In the genomic region with DNA sequence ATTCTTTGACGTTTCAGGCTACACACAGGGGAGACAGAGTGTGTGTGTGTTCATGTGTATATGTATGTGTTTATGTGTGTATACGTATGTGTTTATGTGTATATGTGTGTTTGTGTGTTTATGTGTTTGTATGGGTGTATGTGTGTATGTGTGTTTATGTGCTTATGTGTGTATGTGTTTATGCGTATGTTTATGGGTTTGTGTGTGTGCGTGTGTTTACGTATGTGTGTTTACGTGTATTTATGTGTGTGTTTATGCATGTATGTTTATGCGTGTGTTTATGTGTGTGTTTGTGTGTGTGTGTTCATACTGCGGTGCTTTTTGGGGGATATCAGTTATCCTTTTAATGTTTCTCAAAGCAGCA, we compare ENCODE assay signal across 21 cellular contexts. TPM values are rescaled to one million over a fixed set of nuclear protein-coding genes. Genes with fewer than 3 reads are reported as not detected.
"Had no signal": no experiment of that assay in that cellular context is flagged by ENCODE, and none has a peak within 500 bp of the region (broad histone marks: within the 10 kb centered on the region; RNA-seq: fewer than 3 reads in every experiment).

No MANE protein-coding gene starts in this region.

- H3K27ac ChIP-seq: colonic mucosa, heart left ventricle, ovary, transverse colon had no signal

- DNase-seq: activated CD4-positive, alpha-beta T cell treated with anti-CD3 and anti-CD28 coated beads for 1 hour; activated CD4-positive, alpha-beta T cell treated with anti-CD3 and anti-CD28 coated beads, Interleukin-2, amount 50 U/mL, for 1 hour; activated CD8-positive, alpha-beta T cell treated with anti-CD3 and anti-CD28 coated beads, Interleukin-2, amount 10 ng/mL, durations not matched to agents 7 days and 5 days; activated gamma-delta T cell treated with Interleukin-2 at 50 U/mL for 16 hours; activated T-cell treated with anti-CD3 and anti-CD28 coated beads, Interleukin-2, amount 50 U/mL, for 1 hour; anterior cingulate cortex; colonic mucosa; left cardiac atrium; midbrain; natural killer cell; sigmoid colon; stimulated activated CD4-positive, alpha-beta T cell treated with anti-CD3 and anti-CD28 coated beads, Interleukin-15, amount 100 ng/mL, for 24 hours had no signal

- H3K4me2 ChIP-seq: smooth muscle cell had no signal

- FAIRE-seq: islet of Langerhans, urothelium cell line had no signal

- H3K4me3 ChIP-seq: colonic mucosa, heart left ventricle, ovary, sigmoid colon, smooth muscle cell, transverse colon had no signal

- H3K9me3 ChIP-seq: colonic mucosa, heart left ventricle, ovary, sigmoid colon, transverse colon had no signal

- H3K36me3 ChIP-seq: colonic mucosa, heart left ventricle, ovary, sigmoid colon, transverse colon had no signal

- H3K4me1 ChIP-seq: colonic mucosa had no signal

- H3K27me3 ChIP-seq: colonic mucosa, ovary had no signal

RNA-seq across cellular contexts. Expression of a gene that starts 39.2 kb away (rescaled TPM):
- total RNA-seq: activated CD8-positive, alpha-beta T cell treated with anti-CD3 and anti-CD28 coated beads, Interleukin-2, amount 10 ng/mL, durations not matched to agents 7 days and 5 days; colonic mucosa; epithelial cell of proximal tubule; fibroblast of villous mesenchyme; heart left ventricle; left cardiac atrium; liver; natural killer cell; ovary; sigmoid colon; transverse colon had no signal
- polyA plus RNA-seq: heart left ventricle, liver, sigmoid colon, smooth muscle cell had no signal
